1 cellular context compared by ENCODE assay signal in the genomic region with DNA sequence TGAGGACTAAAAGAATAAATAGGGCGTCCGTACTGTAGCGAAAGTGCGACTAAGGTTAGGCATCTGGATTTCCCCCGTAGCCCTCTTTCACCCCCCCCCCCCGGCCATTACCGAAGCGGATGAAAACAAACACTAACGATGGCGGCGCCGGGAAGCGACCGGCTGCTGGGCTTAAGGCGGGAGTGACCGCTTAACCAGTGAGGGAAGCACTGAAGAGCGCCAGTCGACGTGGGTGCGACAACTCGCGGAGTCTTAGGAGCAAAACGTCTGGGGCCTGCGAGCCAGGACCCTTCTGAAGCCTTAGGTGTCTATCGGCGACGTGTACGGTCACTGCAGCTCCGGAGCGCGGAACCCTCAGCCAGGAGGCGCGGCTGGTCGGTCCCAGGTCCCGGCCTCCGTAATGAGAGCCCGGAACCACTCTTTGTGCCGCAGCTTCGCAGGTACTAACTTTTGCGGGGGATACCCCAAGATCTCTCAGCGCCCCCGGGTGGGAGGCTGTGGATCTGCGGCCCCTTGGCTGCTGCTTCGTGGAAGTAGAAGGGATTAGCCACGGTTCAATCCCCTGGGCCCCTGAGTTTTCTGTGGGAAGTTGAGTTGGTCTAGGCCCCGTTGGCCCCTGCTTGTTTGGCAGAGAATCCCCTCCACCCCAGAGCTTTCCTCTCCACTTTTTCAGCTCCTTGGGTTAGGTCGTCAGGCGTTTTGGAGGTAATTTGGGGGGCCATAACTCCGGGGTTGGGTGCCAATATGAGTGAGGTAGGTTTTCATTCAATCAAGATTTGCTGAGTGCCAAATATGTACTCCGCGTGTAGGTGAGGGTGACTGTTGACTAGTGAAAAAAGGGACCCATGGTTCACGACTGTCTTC.
TF ChIP-seq lines count a peak whose summit lies in the region.

A gene (plus strand): TSS at position 103 of the 864 bp plus-strand sequence. CDS start 26,739 bp downstream, outside the sequence.

TF ChIP-seq in K562, 482 proteins besides CTCF, POLR2A, EP300 and RAD21 (continued from another document and continues in another):
- TF ChIP-seq, protein P1, sequence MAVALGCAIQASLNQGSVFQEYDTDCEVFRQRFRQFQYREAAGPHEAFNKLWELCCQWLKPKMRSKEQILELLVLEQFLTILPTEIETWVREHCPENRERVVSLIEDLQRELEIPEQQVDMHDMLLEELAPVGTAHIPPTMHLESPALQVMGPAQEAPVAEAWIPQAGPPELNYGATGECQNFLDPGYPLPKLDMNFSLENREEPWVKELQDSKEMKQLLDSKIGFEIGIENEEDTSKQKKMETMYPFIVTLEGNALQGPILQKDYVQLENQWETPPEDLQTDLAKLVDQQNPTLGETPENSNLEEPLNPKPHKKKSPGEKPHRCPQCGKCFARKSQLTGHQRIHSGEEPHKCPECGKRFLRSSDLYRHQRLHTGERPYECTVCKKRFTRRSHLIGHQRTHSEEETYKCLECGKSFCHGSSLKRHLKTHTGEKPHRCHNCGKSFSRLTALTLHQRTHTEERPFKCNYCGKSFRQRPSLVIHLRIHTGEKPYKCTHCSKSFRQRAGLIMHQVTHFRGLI (CRISPR knock-in tag; IDR thresholded peaks at IDR 0.05) = no peak
- TF ChIP-seq ZC3H4 (CRISPR knock-in tag; IDR thresholded peaks at IDR 0.05; ENCODE audit: borderline replicate concordance) (no peak), CHD4 (IDR thresholded peaks at IDR 0.05; ENCODE audit: insufficient read depth, insufficient replicate concordance, low read depth, low read length, poor library complexity, severe bottlenecking) (no peak), TCF3 (CRISPR knock-in tag; IDR thresholded peaks at IDR 0.05) (no peak), EP400 (IDR thresholded peaks at IDR 0.05) (peak; percentile 26; the same call in 1 of the 2 replicates), HMG20A (CRISPR knock-in tag; conservative IDR thresholded peaks at IDR 0.05) (no peak), ZNF316 (IDR thresholded peaks at IDR 0.05) (peak; percentile 32; the same call in 1 of the 2 replicates), JUN (IDR thresholded peaks at IDR 0.05; ENCODE audit: borderline replicate concordance, low read depth, low read length) (0 out of 2 replicates have a peak, but pooled peaks have one; percentile 18), JUN (CRISPR knock-in tag; IDR thresholded peaks at IDR 0.05; ENCODE audit: borderline replicate concordance) (no peak), L3MBTL2 (IDR thresholded peaks at IDR 0.05) (peak; percentile 64), ZNF507 (tag; conservative IDR thresholded peaks at IDR 0.05) (no peak), JUNB (CRISPR knock-in tag; conservative IDR thresholded peaks at IDR 0.05) (no peak), U2AF2 (optimal IDR thresholded peaks at IDR 0.05; ENCODE audit: low read depth, low read length) (no peak), ZNF253 (CRISPR knock-in tag; conservative IDR thresholded peaks at IDR 0.05) (no peak), ZNF79 (CRISPR knock-in tag; IDR thresholded peaks at IDR 0.05; ENCODE audit: low read depth) (no peak), SMARCA5 (IDR thresholded peaks at IDR 0.05) (peak; percentile 28; the same call in 1 of the 2 replicates), PML (IDR thresholded peaks at IDR 0.05; ENCODE audit: low read length) (peak; percentile 67), NEUROD1 (IDR thresholded peaks at IDR 0.05; ENCODE audit: borderline replicate concordance, low read depth, low read length, partially characterized antibody) (peak; percentile 27), SAP30 (IDR thresholded peaks at IDR 0.05; ENCODE audit: borderline replicate concordance, insufficient read depth, low read depth, low read length, poor library complexity, severe bottlenecking) (peak; percentile 87), ZBTB1 (CRISPR knock-in tag; IDR thresholded peaks at IDR 0.05; ENCODE audit: borderline replicate concordance, low read depth) (no peak; the same call in 1 of the 2 replicates), GABPA (tag; conservative IDR thresholded peaks at IDR 0.05; ENCODE audit: low read depth) (peak; percentile 83), MAZ (CRISPR knock-in tag; conservative IDR thresholded peaks at IDR 0.05 in 1 of 2, IDR thresholded peaks at IDR 0.05 in 1 of 2) (peak in 1 of 2 experiments; percentile 66; a peak in 2 of 4 replicates), FOXA3 (CRISPR knock-in tag; conservative IDR thresholded peaks at IDR 0.05 in 1 of 2, IDR thresholded peaks at IDR 0.05 in 1 of 2) (no peak), POLR2AphosphoS2 (IDR thresholded peaks at IDR 0.05; ENCODE audit: low read length) (no peak), ZNF347 (CRISPR knock-in tag; IDR thresholded peaks at IDR 0.05; ENCODE audit: low read depth) (no peak), ILK (tag; IDR thresholded peaks at IDR 0.05; ENCODE audit: borderline replicate concordance, low read depth) (no peak), DNMT1 (IDR thresholded peaks at IDR 0.05) (no peak)
- TF ChIP-seq, protein P2, sequence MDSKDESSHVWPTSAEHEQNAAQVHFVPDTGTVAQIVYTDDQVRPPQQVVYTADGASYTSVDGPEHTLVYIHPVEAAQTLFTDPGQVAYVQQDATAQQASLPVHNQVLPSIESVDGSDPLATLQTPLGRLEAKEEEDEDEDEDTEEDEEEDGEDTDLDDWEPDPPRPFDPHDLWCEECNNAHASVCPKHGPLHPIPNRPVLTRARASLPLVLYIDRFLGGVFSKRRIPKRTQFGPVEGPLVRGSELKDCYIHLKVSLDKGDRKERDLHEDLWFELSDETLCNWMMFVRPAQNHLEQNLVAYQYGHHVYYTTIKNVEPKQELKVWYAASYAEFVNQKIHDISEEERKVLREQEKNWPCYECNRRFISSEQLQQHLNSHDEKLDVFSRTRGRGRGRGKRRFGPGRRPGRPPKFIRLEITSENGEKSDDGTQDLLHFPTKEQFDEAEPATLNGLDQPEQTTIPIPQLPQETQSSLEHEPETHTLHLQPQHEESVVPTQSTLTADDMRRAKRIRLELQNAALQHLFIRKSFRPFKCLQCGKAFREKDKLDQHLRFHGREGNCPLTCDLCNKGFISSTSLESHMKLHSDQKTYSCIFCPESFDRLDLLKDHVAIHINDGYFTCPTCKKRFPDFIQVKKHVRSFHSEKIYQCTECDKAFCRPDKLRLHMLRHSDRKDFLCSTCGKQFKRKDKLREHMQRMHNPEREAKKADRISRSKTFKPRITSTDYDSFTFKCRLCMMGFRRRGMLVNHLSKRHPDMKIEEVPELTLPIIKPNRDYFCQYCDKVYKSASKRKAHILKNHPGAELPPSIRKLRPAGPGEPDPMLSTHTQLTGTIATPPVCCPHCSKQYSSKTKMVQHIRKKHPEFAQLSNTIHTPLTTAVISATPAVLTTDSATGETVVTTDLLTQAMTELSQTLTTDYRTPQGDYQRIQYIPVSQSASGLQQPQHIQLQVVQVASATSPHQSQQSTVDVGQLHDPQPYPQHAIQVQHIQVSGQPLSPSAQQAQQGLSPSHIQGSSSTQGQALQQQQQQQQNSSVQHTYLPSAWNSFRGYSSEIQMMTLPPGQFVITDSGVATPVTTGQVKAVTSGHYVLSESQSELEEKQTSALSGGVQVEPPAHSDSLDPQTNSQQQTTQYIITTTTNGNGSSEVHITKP (IDR thresholded peaks at IDR 0.05; ENCODE audit: partially characterized antibody) = peak; percentile 63
- TF ChIP-seq, protein P3, sequence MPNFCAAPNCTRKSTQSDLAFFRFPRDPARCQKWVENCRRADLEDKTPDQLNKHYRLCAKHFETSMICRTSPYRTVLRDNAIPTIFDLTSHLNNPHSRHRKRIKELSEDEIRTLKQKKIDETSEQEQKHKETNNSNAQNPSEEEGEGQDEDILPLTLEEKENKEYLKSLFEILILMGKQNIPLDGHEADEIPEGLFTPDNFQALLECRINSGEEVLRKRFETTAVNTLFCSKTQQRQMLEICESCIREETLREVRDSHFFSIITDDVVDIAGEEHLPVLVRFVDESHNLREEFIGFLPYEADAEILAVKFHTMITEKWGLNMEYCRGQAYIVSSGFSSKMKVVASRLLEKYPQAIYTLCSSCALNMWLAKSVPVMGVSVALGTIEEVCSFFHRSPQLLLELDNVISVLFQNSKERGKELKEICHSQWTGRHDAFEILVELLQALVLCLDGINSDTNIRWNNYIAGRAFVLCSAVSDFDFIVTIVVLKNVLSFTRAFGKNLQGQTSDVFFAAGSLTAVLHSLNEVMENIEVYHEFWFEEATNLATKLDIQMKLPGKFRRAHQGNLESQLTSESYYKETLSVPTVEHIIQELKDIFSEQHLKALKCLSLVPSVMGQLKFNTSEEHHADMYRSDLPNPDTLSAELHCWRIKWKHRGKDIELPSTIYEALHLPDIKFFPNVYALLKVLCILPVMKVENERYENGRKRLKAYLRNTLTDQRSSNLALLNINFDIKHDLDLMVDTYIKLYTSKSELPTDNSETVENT (CRISPR knock-in tag; IDR thresholded peaks at IDR 0.05) = no peak
- TF ChIP-seq, protein P4, sequence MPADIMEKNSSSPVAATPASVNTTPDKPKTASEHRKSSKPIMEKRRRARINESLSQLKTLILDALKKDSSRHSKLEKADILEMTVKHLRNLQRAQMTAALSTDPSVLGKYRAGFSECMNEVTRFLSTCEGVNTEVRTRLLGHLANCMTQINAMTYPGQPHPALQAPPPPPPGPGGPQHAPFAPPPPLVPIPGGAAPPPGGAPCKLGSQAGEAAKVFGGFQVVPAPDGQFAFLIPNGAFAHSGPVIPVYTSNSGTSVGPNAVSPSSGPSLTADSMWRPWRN (IDR thresholded peaks at IDR 0.05; ENCODE audit: low read depth) = no peak
- TF ChIP-seq, protein P5, sequence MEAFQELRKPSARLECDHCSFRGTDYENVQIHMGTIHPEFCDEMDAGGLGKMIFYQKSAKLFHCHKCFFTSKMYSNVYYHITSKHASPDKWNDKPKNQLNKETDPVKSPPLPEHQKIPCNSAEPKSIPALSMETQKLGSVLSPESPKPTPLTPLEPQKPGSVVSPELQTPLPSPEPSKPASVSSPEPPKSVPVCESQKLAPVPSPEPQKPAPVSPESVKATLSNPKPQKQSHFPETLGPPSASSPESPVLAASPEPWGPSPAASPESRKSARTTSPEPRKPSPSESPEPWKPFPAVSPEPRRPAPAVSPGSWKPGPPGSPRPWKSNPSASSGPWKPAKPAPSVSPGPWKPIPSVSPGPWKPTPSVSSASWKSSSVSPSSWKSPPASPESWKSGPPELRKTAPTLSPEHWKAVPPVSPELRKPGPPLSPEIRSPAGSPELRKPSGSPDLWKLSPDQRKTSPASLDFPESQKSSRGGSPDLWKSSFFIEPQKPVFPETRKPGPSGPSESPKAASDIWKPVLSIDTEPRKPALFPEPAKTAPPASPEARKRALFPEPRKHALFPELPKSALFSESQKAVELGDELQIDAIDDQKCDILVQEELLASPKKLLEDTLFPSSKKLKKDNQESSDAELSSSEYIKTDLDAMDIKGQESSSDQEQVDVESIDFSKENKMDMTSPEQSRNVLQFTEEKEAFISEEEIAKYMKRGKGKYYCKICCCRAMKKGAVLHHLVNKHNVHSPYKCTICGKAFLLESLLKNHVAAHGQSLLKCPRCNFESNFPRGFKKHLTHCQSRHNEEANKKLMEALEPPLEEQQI (IDR thresholded peaks at IDR 0.05) = no peak
- TF ChIP-seq, protein P6, sequence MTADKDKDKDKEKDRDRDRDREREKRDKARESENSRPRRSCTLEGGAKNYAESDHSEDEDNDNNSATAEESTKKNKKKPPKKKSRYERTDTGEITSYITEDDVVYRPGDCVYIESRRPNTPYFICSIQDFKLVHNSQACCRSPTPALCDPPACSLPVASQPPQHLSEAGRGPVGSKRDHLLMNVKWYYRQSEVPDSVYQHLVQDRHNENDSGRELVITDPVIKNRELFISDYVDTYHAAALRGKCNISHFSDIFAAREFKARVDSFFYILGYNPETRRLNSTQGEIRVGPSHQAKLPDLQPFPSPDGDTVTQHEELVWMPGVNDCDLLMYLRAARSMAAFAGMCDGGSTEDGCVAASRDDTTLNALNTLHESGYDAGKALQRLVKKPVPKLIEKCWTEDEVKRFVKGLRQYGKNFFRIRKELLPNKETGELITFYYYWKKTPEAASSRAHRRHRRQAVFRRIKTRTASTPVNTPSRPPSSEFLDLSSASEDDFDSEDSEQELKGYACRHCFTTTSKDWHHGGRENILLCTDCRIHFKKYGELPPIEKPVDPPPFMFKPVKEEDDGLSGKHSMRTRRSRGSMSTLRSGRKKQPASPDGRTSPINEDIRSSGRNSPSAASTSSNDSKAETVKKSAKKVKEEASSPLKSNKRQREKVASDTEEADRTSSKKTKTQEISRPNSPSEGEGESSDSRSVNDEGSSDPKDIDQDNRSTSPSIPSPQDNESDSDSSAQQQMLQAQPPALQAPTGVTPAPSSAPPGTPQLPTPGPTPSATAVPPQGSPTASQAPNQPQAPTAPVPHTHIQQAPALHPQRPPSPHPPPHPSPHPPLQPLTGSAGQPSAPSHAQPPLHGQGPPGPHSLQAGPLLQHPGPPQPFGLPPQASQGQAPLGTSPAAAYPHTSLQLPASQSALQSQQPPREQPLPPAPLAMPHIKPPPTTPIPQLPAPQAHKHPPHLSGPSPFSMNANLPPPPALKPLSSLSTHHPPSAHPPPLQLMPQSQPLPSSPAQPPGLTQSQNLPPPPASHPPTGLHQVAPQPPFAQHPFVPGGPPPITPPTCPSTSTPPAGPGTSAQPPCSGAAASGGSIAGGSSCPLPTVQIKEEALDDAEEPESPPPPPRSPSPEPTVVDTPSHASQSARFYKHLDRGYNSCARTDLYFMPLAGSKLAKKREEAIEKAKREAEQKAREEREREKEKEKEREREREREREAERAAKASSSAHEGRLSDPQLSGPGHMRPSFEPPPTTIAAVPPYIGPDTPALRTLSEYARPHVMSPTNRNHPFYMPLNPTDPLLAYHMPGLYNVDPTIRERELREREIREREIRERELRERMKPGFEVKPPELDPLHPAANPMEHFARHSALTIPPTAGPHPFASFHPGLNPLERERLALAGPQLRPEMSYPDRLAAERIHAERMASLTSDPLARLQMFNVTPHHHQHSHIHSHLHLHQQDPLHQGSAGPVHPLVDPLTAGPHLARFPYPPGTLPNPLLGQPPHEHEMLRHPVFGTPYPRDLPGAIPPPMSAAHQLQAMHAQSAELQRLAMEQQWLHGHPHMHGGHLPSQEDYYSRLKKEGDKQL (CRISPR knock-in tag; IDR thresholded peaks at IDR 0.05; ENCODE audit: borderline replicate concordance) = no peak
- TF ChIP-seq, protein P7, sequence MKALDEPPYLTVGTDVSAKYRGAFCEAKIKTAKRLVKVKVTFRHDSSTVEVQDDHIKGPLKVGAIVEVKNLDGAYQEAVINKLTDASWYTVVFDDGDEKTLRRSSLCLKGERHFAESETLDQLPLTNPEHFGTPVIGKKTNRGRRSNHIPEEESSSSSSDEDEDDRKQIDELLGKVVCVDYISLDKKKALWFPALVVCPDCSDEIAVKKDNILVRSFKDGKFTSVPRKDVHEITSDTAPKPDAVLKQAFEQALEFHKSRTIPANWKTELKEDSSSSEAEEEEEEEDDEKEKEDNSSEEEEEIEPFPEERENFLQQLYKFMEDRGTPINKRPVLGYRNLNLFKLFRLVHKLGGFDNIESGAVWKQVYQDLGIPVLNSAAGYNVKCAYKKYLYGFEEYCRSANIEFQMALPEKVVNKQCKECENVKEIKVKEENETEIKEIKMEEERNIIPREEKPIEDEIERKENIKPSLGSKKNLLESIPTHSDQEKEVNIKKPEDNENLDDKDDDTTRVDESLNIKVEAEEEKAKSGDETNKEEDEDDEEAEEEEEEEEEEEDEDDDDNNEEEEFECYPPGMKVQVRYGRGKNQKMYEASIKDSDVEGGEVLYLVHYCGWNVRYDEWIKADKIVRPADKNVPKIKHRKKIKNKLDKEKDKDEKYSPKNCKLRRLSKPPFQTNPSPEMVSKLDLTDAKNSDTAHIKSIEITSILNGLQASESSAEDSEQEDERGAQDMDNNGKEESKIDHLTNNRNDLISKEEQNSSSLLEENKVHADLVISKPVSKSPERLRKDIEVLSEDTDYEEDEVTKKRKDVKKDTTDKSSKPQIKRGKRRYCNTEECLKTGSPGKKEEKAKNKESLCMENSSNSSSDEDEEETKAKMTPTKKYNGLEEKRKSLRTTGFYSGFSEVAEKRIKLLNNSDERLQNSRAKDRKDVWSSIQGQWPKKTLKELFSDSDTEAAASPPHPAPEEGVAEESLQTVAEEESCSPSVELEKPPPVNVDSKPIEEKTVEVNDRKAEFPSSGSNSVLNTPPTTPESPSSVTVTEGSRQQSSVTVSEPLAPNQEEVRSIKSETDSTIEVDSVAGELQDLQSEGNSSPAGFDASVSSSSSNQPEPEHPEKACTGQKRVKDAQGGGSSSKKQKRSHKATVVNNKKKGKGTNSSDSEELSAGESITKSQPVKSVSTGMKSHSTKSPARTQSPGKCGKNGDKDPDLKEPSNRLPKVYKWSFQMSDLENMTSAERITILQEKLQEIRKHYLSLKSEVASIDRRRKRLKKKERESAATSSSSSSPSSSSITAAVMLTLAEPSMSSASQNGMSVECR (CRISPR knock-in tag; IDR thresholded peaks at IDR 0.05) = peak; percentile 73
